12 cellular contexts compared by ENCODE assay signal in the genomic region with DNA sequence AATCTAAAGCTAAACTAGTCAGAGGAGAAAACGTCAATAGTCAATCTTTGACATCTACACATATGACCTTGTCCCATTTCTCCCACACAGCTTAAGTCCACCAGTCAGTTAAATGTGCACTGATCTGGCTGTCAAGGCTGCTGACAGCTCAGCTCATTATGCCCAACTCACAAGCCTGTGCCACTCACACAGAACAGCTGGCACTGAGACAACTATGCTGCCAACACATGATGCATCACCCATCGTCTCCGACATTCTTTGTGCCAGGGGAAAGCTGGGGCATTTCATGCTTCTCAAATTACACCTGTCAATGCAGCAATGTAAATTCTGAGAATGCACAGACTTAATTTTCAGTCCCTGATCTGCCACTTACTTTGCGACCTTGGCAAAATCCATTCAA. TPM values are rescaled to one million over a fixed set of nuclear protein-coding genes. Genes with fewer than 3 reads are reported as not detected.
DNase-seq lines count a peak whose midpoint lies in the region; ATAC-seq, FAIRE-seq and TF ChIP-seq lines count a peak whose summit lies in the region.
"Had no signal": no experiment of that assay in that cellular context is flagged by ENCODE, and none has a peak within 500 bp of the region (broad histone marks: within the 10 kb centered on the region; RNA-seq: fewer than 3 reads in every experiment).

No MANE protein-coding gene starts in this region.

- WGBS in A549 (ENCODE audit: missing lambda C conversion rate) = 25% methylated on average over 4 of the region's 4 CpGs
- 90 to 93% methylated on average over 4 of the region's 4 CpGs for WGBS in sigmoid colon, 2 donors

- H3K4me1 ChIP-seq in A549 (peaks cover 13% of the 10 kb centered on the region), adipocyte (ENCODE audit: control insufficient read depth, insufficient read depth, low read length) (peaks cover 9% of the 10 kb centered on the region), sigmoid colon (peaks cover 0 to 13% (median 4%) of the 10 kb centered on the region in 4 donors)

- TF ChIP-seq CTCF in A549 (IDR thresholded peaks at IDR 0.05) (no peak), sigmoid colon (IDR thresholded peaks at IDR 0.05) (no peak)

- H3K4me3 ChIP-seq in A549 (no peak overlapping the region), adipocyte (ENCODE audit: low read length) (no peak overlapping the region), sigmoid colon (no peak overlapping the region)

- FAIRE-seq in A549 (lab: Jason Lieb, UNC) = no peak

- TF ChIP-seq RAD21 in A549 (conservative IDR thresholded peaks at IDR 0.05 in 1 of 2, IDR thresholded peaks at IDR 0.05 in 1 of 2) = no peak

- H3K27me3 ChIP-seq in adipocyte (replicated peaks; ENCODE audit: control insufficient read depth, insufficient read depth, low read length) = no peaks in the 10 kb centered on the region
- H3K27me3 ChIP-seq in sigmoid colon = no peaks in the 10 kb centered on the region
- H3K27me3 ChIP-seq: BE2C had no signal

- TF ChIP-seq POLR2A in A549 (IDR thresholded peaks at IDR 0.05; ENCODE audit: low read length) = no peak
- no peak for TF ChIP-seq POLR2A in sigmoid colon (IDR thresholded peaks at IDR 0.05)

- H3K27ac ChIP-seq in A549 (no peak overlapping the region), sigmoid colon (no peak overlapping the region)

- intact Hi-C loops in sigmoid colon (cut with DNase I) = no loop called here

- peak; percentile 76 to 82; a peak in 5 of 6 replicates for ATAC-seq in A549

- TF ChIP-seq EP300 in A549 (IDR thresholded peaks at IDR 0.05) (no peak), sigmoid colon (IDR thresholded peaks at IDR 0.05) (no peak)

- H3K36me3 ChIP-seq in adipocyte (ENCODE audit: control insufficient read depth, insufficient read depth, low read length, severe bottlenecking) (peaks cover 76% of the 10 kb centered on the region), sigmoid colon (peaks cover 12 to 70% (median 29%) of the 10 kb centered on the region in 4 donors)

- H3K9ac ChIP-seq in adipocyte (ENCODE audit: low read length) = no peak overlapping the region

- CTCF ChIA-PET in A549 (lab: Yijun Ruan, JAX) = interaction anchor here (0.6 to 1.2 kb wide), 5 partner anchors 15 to 184 kb away, joined by 3 to 6 read pairs (median 4); no protein-coding TSS in a partner anchor

- POLR2A ChIA-PET in A549 (lab: Yijun Ruan, JAX) = no interaction called here

- peak; percentile 28 to 36 for DNase-seq in A549 (ENCODE audit: low read depth in 1 of 2, low spot score in 1 of 2)
- peak; percentile 94 for DNase-seq in M059J (ENCODE audit: low read depth)
- DNase-seq in adipocyte (ENCODE audit: low read depth) = peak; percentile 41
- DNase-seq in iPS-NIHi11 (ENCODE audit: low spot score) = peak; percentile 44
- DNase-seq in cerebellar nuclear complex (lab: John Stamatoyannopoulos, UW) = no peak
- no peak for DNase-seq in sigmoid colon
- DNase-seq in mesenteric fat pad (ENCODE audit: low spot score) = no peak
- DNase-seq in OCI-M2 (lab: John Stamatoyannopoulos, UW; ENCODE audit: unreplicated experiment) = no peak
- DNase-seq: activated CD4-positive, alpha-beta T cell treated with anti-CD3 and anti-CD28 coated beads, Interleukin-2, amount 10 ng/mL, durations not matched to agents 7 days and 5 days; BE2C; mesenchymal stem cell; stimulated activated CD4-positive, alpha-beta T cell treated with anti-CD3 and anti-CD28 coated beads, Interleukin-4, amount 100 ng/mL, for 24 hours had no signal

- peak overlapping the region; percentile 27; the same call in 2 of the 3 replicates for H3K4me2 ChIP-seq in A549

- H3K9me3 ChIP-seq in A549 = no peaks in the 10 kb centered on the region
- no peaks in the 10 kb centered on the region for H3K9me3 ChIP-seq in adipocyte (ENCODE audit: control insufficient read depth, low read length)
- H3K9me3 ChIP-seq in sigmoid colon = no peaks in the 10 kb centered on the region
- H3K9me3 ChIP-seq: BE2C had no signal

TF ChIP-seq in A549, 52 proteins besides CTCF, POLR2A, EP300 and RAD21:
- TF ChIP-seq NFE2L2 (conservative IDR thresholded peaks at IDR 0.05; ENCODE audit: low read length) = no peak
- TF ChIP-seq FOSL2 (IDR thresholded peaks at IDR 0.05) = no peak
- 0 out of 2 replicates have a peak, but pooled peaks have one; percentile 5 for TF ChIP-seq FOSL2 (CRISPR knock-in tag; IDR thresholded peaks at IDR 0.05)

RNA-seq across cellular contexts. Expression of gene GNS, which starts 25.3 kb away (rescaled TPM):
- polyA plus RNA-seq in A549 (2011; rRNA removed) = 109 and 136 TPM in 2 replicates
- polyA plus RNA-seq in A549 (2012; cell fraction: cytosol; rRNA removed) = 17.6 and 22.2 TPM in 2 replicates
- 24.0 and 36.5 TPM in 2 replicates for polyA plus RNA-seq in A549 (2012; cell fraction: nucleus; rRNA removed)
- polyA plus RNA-seq in A549 (2017; fragmentation: RNase III; extraction: RNeasy Plus Mini Kit Qiagen cat#74134 plus additional on column Dnase treatment) = 50.6 to 57.5 TPM (median 54.3 TPM) in 3 replicates
- 184 and 203 TPM in 2 replicates for polyA minus RNA-seq in A549 (2011; rRNA and poly(A)+ RNA removed)
- total RNA-seq in M059J (2014; rRNA removed; shearing (Covaris generic)) = 152 and 210 TPM in 2 replicates
- total RNA-seq in sigmoid colon = 10 to 100 TPM; 65.3 to 73.0 (median 70.5) TPM
- 10 to 100 TPM in 2 of 3 donors, 1 to 10 TPM in 1; 4.2 to 32.6 (median 18.0) TPM for polyA plus RNA-seq in sigmoid colon
- total RNA-seq in mesenteric fat pad = 278 TPM

Comparison
In these comparisons a context has a peak if more than half of its experiments do, and no peak if none do; other contexts are left out.
1. DNase-seq: peak in A549 (2 of 2), M059J (single experiment), adipocyte (single experiment) and iPS-NIHi11 (single experiment); none in cerebellar nuclear complex (0 of 2), sigmoid colon (single experiment), mesenteric fat pad (single experiment) and OCI-M2 (single experiment).